In the genomic region with DNA sequence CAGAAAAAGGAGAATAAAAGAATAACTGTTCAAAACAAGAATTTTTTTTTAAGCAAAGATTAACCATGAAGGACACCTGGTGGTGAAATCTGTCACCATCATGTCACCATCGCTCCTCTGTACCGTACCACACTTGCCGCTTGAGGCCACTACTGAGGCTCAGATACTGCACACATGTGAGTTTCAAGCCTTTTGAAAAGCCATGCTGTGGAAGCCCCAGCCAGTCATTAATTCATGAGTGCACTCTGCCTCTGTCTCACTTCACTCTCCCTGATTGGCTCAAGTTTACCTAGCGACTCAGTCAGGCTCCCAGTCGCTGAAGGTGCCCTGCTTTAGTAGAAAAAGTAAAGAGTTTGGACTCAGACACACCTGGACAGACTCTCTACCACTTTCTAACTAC, we compare ENCODE assay signal across 1 cellular context.
TF ChIP-seq lines count a peak whose summit lies in the region.

No MANE protein-coding gene starts in this region.

TF ChIP-seq in K562, 482 proteins besides CTCF, POLR2A, EP300 and RAD21:
- TF ChIP-seq DEAF1 (CRISPR knock-in tag; IDR thresholded peaks at IDR 0.05) (peak; percentile 43), POLR2AphosphoS2 (IDR thresholded peaks at IDR 0.05; ENCODE audit: low read length) (no peak), SMC3 (conservative IDR thresholded peaks at IDR 0.05; ENCODE audit: insufficient read depth, low read depth, low read length) (peak; percentile 41; the same call in 1 of the 2 replicates), YY1 (IDR thresholded peaks at IDR 0.05; ENCODE audit: borderline replicate concordance in 1 of 3, control insufficient read depth in 1 of 3, extremely low read depth in 1 of 3, insufficient read depth in 3 of 3, insufficient read length in 1 of 3, insufficient replicate concordance in 2 of 3, low read depth in 1 of 3, low read length in 2 of 3) (peak in 1 of 3 experiments; percentile 21), ZNF764 (CRISPR knock-in tag; IDR thresholded peaks at IDR 0.05; ENCODE audit: low read depth) (no peak), MEIS2 (IDR thresholded peaks at IDR 0.05; ENCODE audit: partially characterized antibody) (peak; percentile 18), JUND (IDR thresholded peaks at IDR 0.05; ENCODE audit: borderline replicate concordance, low read depth, low read length) (0 out of 2 replicates have a peak, but pooled peaks have one; percentile 21), JUND (tag; IDR thresholded peaks at IDR 0.05; ENCODE audit: borderline replicate concordance, low read depth, low read length) (no peak), RB1 (IDR thresholded peaks at IDR 0.05; ENCODE audit: low read depth) (peak; percentile 31; the same call in 1 of the 2 replicates), KLF16 (IDR thresholded peaks at IDR 0.05) (peak; percentile 52; the same call in 1 of the 2 replicates)
- TF ChIP-seq, protein P1, sequence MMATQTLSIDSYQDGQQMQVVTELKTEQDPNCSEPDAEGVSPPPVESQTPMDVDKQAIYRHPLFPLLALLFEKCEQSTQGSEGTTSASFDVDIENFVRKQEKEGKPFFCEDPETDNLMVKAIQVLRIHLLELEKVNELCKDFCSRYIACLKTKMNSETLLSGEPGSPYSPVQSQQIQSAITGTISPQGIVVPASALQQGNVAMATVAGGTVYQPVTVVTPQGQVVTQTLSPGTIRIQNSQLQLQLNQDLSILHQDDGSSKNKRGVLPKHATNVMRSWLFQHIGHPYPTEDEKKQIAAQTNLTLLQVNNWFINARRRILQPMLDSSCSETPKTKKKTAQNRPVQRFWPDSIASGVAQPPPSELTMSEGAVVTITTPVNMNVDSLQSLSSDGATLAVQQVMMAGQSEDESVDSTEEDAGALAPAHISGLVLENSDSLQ (IDR thresholded peaks at IDR 0.05), result peak; percentile 52
TF ChIP-seq in K562: peak in this region for 8.
